ENCODE assay signal across 24 cellular contexts in the genomic region with DNA sequence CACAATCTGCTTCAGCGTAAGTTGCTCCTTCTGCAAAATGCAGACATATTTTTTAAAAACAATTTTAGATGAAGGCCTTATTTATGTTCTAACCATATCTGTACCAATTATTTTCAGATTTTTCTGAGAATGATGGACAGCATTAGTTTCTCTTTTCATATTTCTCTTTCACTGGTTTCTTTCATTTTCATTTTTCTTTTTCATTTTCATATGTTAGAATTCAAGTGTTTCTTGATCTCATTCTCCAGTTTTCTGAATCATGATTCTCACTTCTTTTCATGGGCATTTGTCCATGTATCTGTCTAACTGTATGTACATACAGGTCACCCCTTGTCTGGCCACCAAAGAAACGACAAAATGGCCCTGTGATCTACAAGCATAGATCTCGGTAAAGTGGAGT.
"Had no signal": no experiment of that assay in that cellular context is flagged by ENCODE, and none has a peak within 500 bp of the region (broad histone marks: within the 10 kb centered on the region; RNA-seq: fewer than 3 reads in every experiment).

No MANE protein-coding gene starts in this region.

- H3K27ac ChIP-seq: hepatocyte, lower lobe of right lung, parathyroid adenoma, right lobe of liver, stomach, thoracic aorta, upper lobe of left lung had no signal

- DNase-seq: activated CD4-positive, alpha-beta T cell treated with anti-CD3 and anti-CD28 coated beads, Interleukin-2, amount 50 U/mL, for 1 hour; activated CD8-positive, alpha-beta memory T cell treated with anti-CD3 and anti-CD28 coated beads for 24 hours; activated CD8-positive, alpha-beta memory T cell treated with anti-CD3 and anti-CD28 coated beads, Interleukin-2, amount 50 U/mL, for 48 hours; activated effector memory CD4-positive, alpha-beta T cell treated with Interleukin-2 at 50 U/mL for 16 hours; activated naive CD4-positive, alpha-beta T cell treated with anti-CD3 and anti-CD28 coated beads, Interleukin-2, amount 10 ng/mL, durations not matched to agents 7 days and 5 days; activated naive CD8-positive, alpha-beta T cell treated with anti-CD3 and anti-CD28 coated beads, Interleukin-2, amount 50 U/mL, for 24 hours; activated T-cell treated with anti-CD3 and anti-CD28 coated beads, Interleukin-2, amount 50 U/mL, for 48 hours; anterior cingulate cortex; caudate nucleus; dorsolateral prefrontal cortex; left colon; lower lobe of right lung; right lobe of liver; small intestine; stimulated activated CD4-positive, alpha-beta T cell treated with anti-CD3 and anti-CD28 coated beads, Interleukin-15, amount 100 ng/mL, for 24 hours; stimulated activated CD4-positive, alpha-beta T cell treated with anti-CD3 and anti-CD28 coated beads, Interleukin-2, amount 100 ng/mL, for 48 hours; stomach; upper lobe of left lung had no signal

- H3K27me3 ChIP-seq: dorsolateral prefrontal cortex, hepatocyte, right lobe of liver, stomach, upper lobe of left lung had no signal

- H3K79me2 ChIP-seq: hepatocyte, parathyroid adenoma had no signal

- H3K4me2 ChIP-seq: hepatocyte had no signal

- H3K4me1 ChIP-seq: lower lobe of right lung, parathyroid adenoma, right lobe of liver, stomach, upper lobe of left lung had no signal

- H3K9me3 ChIP-seq: lower lobe of right lung, right lobe of liver, stomach, thoracic aorta, upper lobe of left lung had no signal

- H3K4me3 ChIP-seq: dorsolateral prefrontal cortex, hepatocyte, lower lobe of right lung, right lobe of liver, stomach, thoracic aorta, upper lobe of left lung had no signal

- H2AFZ ChIP-seq: hepatocyte, parathyroid adenoma had no signal

- H3K36me3 ChIP-seq: lower lobe of right lung, right lobe of liver, stomach, thoracic aorta had no signal

- ATAC-seq: activated CD4-positive, CD25-positive, alpha-beta regulatory T cell treated with anti-CD3 and anti-CD28 coated beads, Interleukin-2, amount 50 U/mL, for 24 hours; activated naive CD8-positive, alpha-beta T cell treated with anti-CD3 and anti-CD28 coated beads, Interleukin-2, amount 50 U/mL, for 24 hours; left colon; lower lobe of right lung; natural killer cell treated with Interleukin-12 subunit alpha and Interleukin-12 subunit beta and Interleukin-15 and Interleukin-18, amount 100 ng/mL, for 72 hours; right lobe of liver had no signal

- H3K9ac ChIP-seq: parathyroid adenoma had no signal

- FAIRE-seq: colon, small intestine had no signal
